In the genomic region with DNA sequence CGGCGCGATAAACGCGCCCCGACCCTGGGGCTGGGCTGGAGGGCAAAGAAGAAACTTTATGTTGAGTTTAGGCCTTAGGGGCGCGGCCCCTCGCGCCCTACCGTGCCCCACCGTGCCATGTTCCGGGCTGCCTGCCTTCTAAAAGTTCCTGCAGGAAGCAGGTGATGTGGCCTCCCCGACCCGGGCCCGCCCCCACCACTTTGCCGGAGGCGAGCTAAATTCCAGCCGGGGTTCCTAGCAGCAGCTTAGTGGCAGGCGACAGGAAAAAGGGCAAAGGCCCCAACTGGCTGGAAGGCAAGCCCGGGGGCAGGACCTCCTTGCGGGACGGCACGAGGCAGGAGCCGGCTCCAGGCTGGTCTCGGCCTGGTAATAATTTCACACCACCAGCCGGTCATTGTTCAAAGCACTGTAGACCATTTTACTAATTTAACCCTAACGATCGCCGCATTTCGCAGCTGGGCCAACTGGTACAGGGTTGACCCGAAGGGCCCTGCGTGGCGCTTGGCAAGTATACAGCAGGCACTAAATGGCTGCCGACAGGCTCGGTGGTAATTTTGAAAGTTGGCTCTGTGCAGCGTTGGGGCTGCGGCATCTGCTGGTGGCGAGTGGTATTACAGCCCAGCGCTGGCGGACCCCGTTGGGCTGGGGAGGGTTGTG, we compare ENCODE assay signal across 1 cellular context.
TF ChIP-seq lines count a peak whose summit lies in the region.

No MANE protein-coding gene starts in this region.

TF ChIP-seq in HEK293, 187 proteins besides CTCF, POLR2A, EP300 and RAD21 (continued from another document):
- TF ChIP-seq, protein P1, sequence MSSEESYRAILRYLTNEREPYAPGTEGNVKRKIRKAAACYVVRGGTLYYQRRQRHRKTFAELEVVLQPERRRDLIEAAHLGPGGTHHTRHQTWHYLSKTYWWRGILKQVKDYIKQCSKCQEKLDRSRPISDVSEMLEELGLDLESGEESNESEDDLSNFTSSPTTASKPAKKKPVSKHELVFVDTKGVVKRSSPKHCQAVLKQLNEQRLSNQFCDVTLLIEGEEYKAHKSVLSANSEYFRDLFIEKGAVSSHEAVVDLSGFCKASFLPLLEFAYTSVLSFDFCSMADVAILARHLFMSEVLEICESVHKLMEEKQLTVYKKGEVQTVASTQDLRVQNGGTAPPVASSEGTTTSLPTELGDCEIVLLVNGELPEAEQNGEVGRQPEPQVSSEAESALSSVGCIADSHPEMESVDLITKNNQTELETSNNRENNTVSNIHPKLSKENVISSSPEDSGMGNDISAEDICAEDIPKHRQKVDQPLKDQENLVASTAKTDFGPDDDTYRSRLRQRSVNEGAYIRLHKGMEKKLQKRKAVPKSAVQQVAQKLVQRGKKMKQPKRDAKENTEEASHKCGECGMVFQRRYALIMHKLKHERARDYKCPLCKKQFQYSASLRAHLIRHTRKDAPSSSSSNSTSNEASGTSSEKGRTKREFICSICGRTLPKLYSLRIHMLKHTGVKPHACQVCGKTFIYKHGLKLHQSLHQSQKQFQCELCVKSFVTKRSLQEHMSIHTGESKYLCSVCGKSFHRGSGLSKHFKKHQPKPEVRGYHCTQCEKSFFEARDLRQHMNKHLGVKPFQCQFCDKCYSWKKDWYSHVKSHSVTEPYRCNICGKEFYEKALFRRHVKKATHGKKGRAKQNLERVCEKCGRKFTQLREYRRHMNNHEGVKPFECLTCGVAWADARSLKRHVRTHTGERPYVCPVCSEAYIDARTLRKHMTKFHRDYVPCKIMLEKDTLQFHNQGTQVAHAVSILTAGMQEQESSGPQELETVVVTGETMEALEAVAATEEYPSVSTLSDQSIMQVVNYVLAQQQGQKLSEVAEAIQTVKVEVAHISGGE (tag by site-specific recombination; conservative IDR thresholded peaks at IDR 0.05; ENCODE audit: low read depth) = peak; percentile 45; the same call in 1 of the 2 replicates
- TF ChIP-seq ZNF548 (tag by site-specific recombination; IDR thresholded peaks at IDR 0.05) (no peak), GLI4 (tag by site-specific recombination; IDR thresholded peaks at IDR 0.05) (no peak), ZNF391 (tag by site-specific recombination; IDR thresholded peaks at IDR 0.05; ENCODE audit: borderline replicate concordance, low read depth) (no peak), ZNF248 (tag by site-specific recombination; IDR thresholded peaks at IDR 0.05) (no peak), ZFP3 (tag by site-specific recombination; IDR thresholded peaks at IDR 0.05; ENCODE audit: low read depth) (no peak), ZNF138 (tag by site-specific recombination; IDR thresholded peaks at IDR 0.05; ENCODE audit: borderline replicate concordance) (no peak), ZBTB7A (tag by site-specific recombination; IDR thresholded peaks at IDR 0.05; ENCODE audit: low read depth) (0 out of 2 replicates have a peak, but pooled peaks have one; percentile 24), ZNF266 (tag by site-specific recombination; IDR thresholded peaks at IDR 0.05; ENCODE audit: low read depth) (no peak), ZBTB48 (tag by site-specific recombination; IDR thresholded peaks at IDR 0.05) (0 out of 2 replicates have a peak, but pooled peaks have one; percentile 2), ZNF610 (tag by site-specific recombination; IDR thresholded peaks at IDR 0.05; ENCODE audit: borderline replicate concordance) (0 out of 2 replicates have a peak, but pooled peaks have one; percentile 8), ZNF596 (tag by site-specific recombination; IDR thresholded peaks at IDR 0.05) (no peak), KLF7 (tag by site-specific recombination; IDR thresholded peaks at IDR 0.05; ENCODE audit: borderline replicate concordance) (no peak), ZBTB17 (tag by site-specific recombination; IDR thresholded peaks at IDR 0.05) (no peak), GLIS2 (tag by site-specific recombination; IDR thresholded peaks at IDR 0.05) (no peak), KLF8 (tag by site-specific recombination; IDR thresholded peaks at IDR 0.05) (0 out of 2 replicates have a peak, but pooled peaks have one; percentile 50), ZNF155 (tag by site-specific recombination; IDR thresholded peaks at IDR 0.05) (no peak), REPIN1 (tag by site-specific recombination; IDR thresholded peaks at IDR 0.05; ENCODE audit: low read depth) (peak; percentile 12; the same call in 1 of the 2 replicates)
- TF ChIP-seq, protein P2, sequence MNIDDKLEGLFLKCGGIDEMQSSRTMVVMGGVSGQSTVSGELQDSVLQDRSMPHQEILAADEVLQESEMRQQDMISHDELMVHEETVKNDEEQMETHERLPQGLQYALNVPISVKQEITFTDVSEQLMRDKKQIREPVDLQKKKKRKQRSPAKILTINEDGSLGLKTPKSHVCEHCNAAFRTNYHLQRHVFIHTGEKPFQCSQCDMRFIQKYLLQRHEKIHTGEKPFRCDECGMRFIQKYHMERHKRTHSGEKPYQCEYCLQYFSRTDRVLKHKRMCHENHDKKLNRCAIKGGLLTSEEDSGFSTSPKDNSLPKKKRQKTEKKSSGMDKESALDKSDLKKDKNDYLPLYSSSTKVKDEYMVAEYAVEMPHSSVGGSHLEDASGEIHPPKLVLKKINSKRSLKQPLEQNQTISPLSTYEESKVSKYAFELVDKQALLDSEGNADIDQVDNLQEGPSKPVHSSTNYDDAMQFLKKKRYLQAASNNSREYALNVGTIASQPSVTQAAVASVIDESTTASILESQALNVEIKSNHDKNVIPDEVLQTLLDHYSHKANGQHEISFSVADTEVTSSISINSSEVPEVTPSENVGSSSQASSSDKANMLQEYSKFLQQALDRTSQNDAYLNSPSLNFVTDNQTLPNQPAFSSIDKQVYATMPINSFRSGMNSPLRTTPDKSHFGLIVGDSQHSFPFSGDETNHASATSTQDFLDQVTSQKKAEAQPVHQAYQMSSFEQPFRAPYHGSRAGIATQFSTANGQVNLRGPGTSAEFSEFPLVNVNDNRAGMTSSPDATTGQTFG (tag by site-specific recombination; IDR thresholded peaks at IDR 0.05; ENCODE audit: borderline replicate concordance) = no peak
- TF ChIP-seq, protein P3, sequence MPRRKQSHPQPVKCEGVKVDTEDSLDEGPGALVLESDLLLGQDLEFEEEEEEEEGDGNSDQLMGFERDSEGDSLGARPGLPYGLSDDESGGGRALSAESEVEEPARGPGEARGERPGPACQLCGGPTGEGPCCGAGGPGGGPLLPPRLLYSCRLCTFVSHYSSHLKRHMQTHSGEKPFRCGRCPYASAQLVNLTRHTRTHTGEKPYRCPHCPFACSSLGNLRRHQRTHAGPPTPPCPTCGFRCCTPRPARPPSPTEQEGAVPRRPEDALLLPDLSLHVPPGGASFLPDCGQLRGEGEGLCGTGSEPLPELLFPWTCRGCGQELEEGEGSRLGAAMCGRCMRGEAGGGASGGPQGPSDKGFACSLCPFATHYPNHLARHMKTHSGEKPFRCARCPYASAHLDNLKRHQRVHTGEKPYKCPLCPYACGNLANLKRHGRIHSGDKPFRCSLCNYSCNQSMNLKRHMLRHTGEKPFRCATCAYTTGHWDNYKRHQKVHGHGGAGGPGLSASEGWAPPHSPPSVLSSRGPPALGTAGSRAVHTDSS (tag by site-specific recombination; IDR thresholded peaks at IDR 0.05) = no peak
- TF ChIP-seq, protein P4, sequence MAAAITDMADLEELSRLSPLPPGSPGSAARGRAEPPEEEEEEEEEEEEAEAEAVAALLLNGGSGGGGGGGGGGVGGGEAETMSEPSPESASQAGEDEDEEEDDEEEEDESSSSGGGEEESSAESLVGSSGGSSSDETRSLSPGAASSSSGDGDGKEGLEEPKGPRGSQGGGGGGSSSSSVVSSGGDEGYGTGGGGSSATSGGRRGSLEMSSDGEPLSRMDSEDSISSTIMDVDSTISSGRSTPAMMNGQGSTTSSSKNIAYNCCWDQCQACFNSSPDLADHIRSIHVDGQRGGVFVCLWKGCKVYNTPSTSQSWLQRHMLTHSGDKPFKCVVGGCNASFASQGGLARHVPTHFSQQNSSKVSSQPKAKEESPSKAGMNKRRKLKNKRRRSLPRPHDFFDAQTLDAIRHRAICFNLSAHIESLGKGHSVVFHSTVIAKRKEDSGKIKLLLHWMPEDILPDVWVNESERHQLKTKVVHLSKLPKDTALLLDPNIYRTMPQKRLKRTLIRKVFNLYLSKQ (tag by site-specific recombination; IDR thresholded peaks at IDR 0.05; ENCODE audit: borderline replicate concordance) = no peak
- TF ChIP-seq, protein P5, sequence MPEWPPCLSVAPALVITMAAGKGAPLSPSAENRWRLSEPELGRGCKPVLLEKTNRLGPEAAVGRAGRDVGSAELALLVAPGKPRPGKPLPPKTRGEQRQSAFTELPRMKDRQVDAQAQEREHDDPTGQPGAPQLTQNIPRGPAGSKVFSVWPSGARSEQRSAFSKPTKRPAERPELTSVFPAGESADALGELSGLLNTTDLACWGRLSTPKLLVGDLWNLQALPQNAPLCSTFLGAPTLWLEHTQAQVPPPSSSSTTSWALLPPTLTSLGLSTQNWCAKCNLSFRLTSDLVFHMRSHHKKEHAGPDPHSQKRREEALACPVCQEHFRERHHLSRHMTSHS (tag by site-specific recombination; IDR thresholded peaks at IDR 0.05) = 0 out of 2 replicates have a peak, but pooled peaks have one; percentile 6
